In genomic region chr15:93837450-93837849, GRCh38 we compare ENCODE assay signal across 20 cellular contexts.
DNase-seq lines count a peak whose midpoint lies in the region; ATAC-seq and TF ChIP-seq lines count a peak whose summit lies in the region.
"Had no signal": no experiment of that assay in that cellular context is flagged by ENCODE, and none has a peak within 500 bp of the region (broad histone marks: within the 10 kb centered on the region; RNA-seq: fewer than 3 reads in every experiment).

No MANE protein-coding gene starts in this region.

- no peak overlapping the region for H3K4me2 ChIP-seq in H9 (ENCODE audit: insufficient read depth, insufficient read length, low read length)
- no peak overlapping the region for H3K4me2 ChIP-seq in neuronal stem cell (ENCODE audit: insufficient read depth, low read length, poor library complexity, severe bottlenecking)
- H3K4me2 ChIP-seq: A549 had no signal

- H4K20me1 ChIP-seq in H9 (ENCODE audit: control insufficient read depth, insufficient read depth, insufficient read length), result no peaks in the 10 kb centered on the region

- H3K9me3 Mint-ChIP-seq in H9 (peaks cover 3 to 4% of the 10 kb centered on the region in 2 experiments; a peak in 3 of 5 replicates), WTC11 (peaks cover 29% of the 10 kb centered on the region)

- peak overlapping the region in 2 of 3 experiments; percentile 73 to 80; a peak in 5 of 7 replicates for H3K27ac Mint-ChIP-seq in H9
- H3K27ac Mint-ChIP-seq in WTC11, result peak overlapping the region; percentile 96

- no peak overlapping the region for H2BK20ac ChIP-seq in H9 (ENCODE audit: low read depth, low read length, poor library complexity, severe bottlenecking)

- intact Hi-C loops in esophagus squamous epithelium (cut with DNase I), result no loop called here
- intact Hi-C loops in dorsolateral prefrontal cortex (cut with DNase I), result no loop called here

- H4K8ac ChIP-seq in H9 (replicated peaks; ENCODE audit: insufficient read length, low read depth, low read length) (no peak overlapping the region), neuronal stem cell (ENCODE audit: low read depth, low read length) (no peak overlapping the region)

- H3K23ac ChIP-seq in H9 (ENCODE audit: insufficient read length, low read depth, low read length) (no peak overlapping the region), neuronal stem cell (ENCODE audit: low read depth, low read length, poor library complexity) (no peak overlapping the region)

- peak overlapping the region; percentile 40 for H2AFZ ChIP-seq in H9 (ENCODE audit: low read length)
- H2AFZ ChIP-seq in neuronal stem cell (ENCODE audit: low read length), result peak overlapping the region; percentile 1

- H3K79me1 ChIP-seq in H9 (ENCODE audit: insufficient read depth, low read depth, low read length, poor library complexity, severe bottlenecking), result no peaks in the 10 kb centered on the region
- H3K79me1 ChIP-seq in neuronal stem cell (ENCODE audit: low read depth, low read length), result no peaks in the 10 kb centered on the region

- H3K36me3 ChIP-seq in esophagus squamous epithelium (no peaks in the 10 kb centered on the region), neuronal stem cell (replicated peaks in 1 of 2; ENCODE audit: control insufficient read depth in 2 of 2, insufficient read depth in 2 of 2, low read length in 2 of 2) (no peaks in the 10 kb centered on the region)
- H3K36me3 ChIP-seq: SJCRH30 had no signal

- H2AK5ac ChIP-seq in H9 (ENCODE audit: insufficient read length, low read length) (no peak overlapping the region), neuronal stem cell (ENCODE audit: low read depth, low read length) (no peak overlapping the region)

- H2BK15ac ChIP-seq in H9 (ENCODE audit: low read depth, low read length) (no peak overlapping the region), neuronal stem cell (ENCODE audit: low read length) (no peak overlapping the region)

- peaks cover 2% of the 10 kb centered on the region; the same call in 1 of the 2 replicates for H3K27me3 Mint-ChIP-seq in H9 (ENCODE audit: low read depth)
- H3K27me3 Mint-ChIP-seq in WTC11 (ENCODE audit: low read depth), result peaks cover 4% of the 10 kb centered on the region; the same call in 1 of the 2 replicates

- H2BK12ac ChIP-seq in H9 (ENCODE audit: insufficient read length, low read depth, low read length) (peak overlapping the region; percentile 79), neuronal stem cell (ENCODE audit: low read length) (no peak overlapping the region)

- no peaks in the 10 kb centered on the region for H3K9me3 ChIP-seq in H9 (ENCODE audit: control insufficient read depth, low read depth, low read length)
- H3K9me3 ChIP-seq in esophagus squamous epithelium, result no peaks in the 10 kb centered on the region
- no peaks in the 10 kb centered on the region for H3K9me3 ChIP-seq in neuronal stem cell (replicated peaks in 1 of 2; ENCODE audit: control insufficient read depth in 2 of 2, insufficient read depth in 1 of 2, low read depth in 1 of 2, low read length in 2 of 2)
- H3K9me3 ChIP-seq: A549 had no signal

- H3K9ac ChIP-seq in H9 (ENCODE audit: extremely low read depth, insufficient read length, low read length), result no peak overlapping the region
- H3K9ac ChIP-seq in neuronal stem cell (ENCODE audit: low read depth, low read length, poor library complexity), result no peak overlapping the region

- H3K4me1 Mint-ChIP-seq in H9, result peaks cover 25 to 28% of the 10 kb centered on the region in 2 experiments
- peaks cover 29% of the 10 kb centered on the region for H3K4me1 Mint-ChIP-seq in WTC11

- no peak overlapping the region for H3K56ac ChIP-seq in H9 (ENCODE audit: insufficient read length, low read depth, low read length)

- H3K4me3 Mint-ChIP-seq in H9, result no peak overlapping the region
- H3K4me3 Mint-ChIP-seq in WTC11, result no peak overlapping the region

- WGBS in H9 (ENCODE audit: extremely low coverage, insufficient read length, low lambda C conversion rate), result no CpG with 5 or more reads among the region's 3 CpGs
- WGBS in esophagus squamous epithelium, 2 donors, result 34 to 58% methylated on average over 3 of the region's 3 CpGs
- no CpG with 5 or more reads among the region's 3 CpGs for WGBS in neuronal stem cell (ENCODE audit: extremely low coverage in 2 of 2, insufficient read length in 2 of 2, insufficient replicate concordance in 1 of 2), 2 donors

- no peak overlapping the region for H3K27ac ChIP-seq in H9 (ENCODE audit: insufficient read length, low read depth, low read length)
- peak overlapping the region; percentile 75 to 84 (median 80) for H3K27ac ChIP-seq in esophagus squamous epithelium
- no peak overlapping the region for H3K27ac ChIP-seq in neuronal stem cell (replicated peaks; ENCODE audit: low read length)
- no peak overlapping the region for H3K27ac ChIP-seq in dorsolateral prefrontal cortex
- H3K27ac ChIP-seq: A549, SJCRH30 had no signal

- H3K14ac ChIP-seq in H9 (ENCODE audit: insufficient read depth, low read length) (no peak overlapping the region), neuronal stem cell (ENCODE audit: low read length) (no peak overlapping the region)

- H4K91ac ChIP-seq in H9 (ENCODE audit: insufficient read length, low read depth, low read length), result no peak overlapping the region
- no peak overlapping the region for H4K91ac ChIP-seq in neuronal stem cell (ENCODE audit: low read depth, low read length, poor library complexity)

- H3K18ac ChIP-seq in H9 (ENCODE audit: insufficient read length, low read depth, low read length) (no peak overlapping the region), neuronal stem cell (ENCODE audit: low read length) (no peak overlapping the region)

- H2BK5ac ChIP-seq in H9 (ENCODE audit: insufficient read length, low read length) (no peak overlapping the region), neuronal stem cell (ENCODE audit: low read length) (no peak overlapping the region)

- no peak for TF ChIP-seq POLR2A in esophagus squamous epithelium (IDR thresholded peaks at IDR 0.05)

- H3K23me2 ChIP-seq in H9 (ENCODE audit: insufficient read length, low read depth, low read length, poor library complexity, severe bottlenecking), result no peaks in the 10 kb centered on the region

- no peak for DNase-seq in H9
- DNase-seq in WTC11 (ENCODE audit: low spot score), result no peak
- no peak for DNase-seq in esophagus squamous epithelium (lab: John Stamatoyannopoulos, UW)
- no peak for DNase-seq in neuronal stem cell (ENCODE audit: low spot score)
- DNase-seq in dorsolateral prefrontal cortex, result no peak
- DNase-seq in NCI-H1092 (lab: John Stamatoyannopoulos, UW), result no peak
- no peak for DNase-seq in NK-92 treated with Interleukin-12 subunit alpha and Interleukin-12 subunit beta, amount 100 ng/mL, for 24 hours (lab: John Stamatoyannopoulos, UW)
- DNase-seq: C1 segment of cervical spinal cord, DND-41, GDM1, IMR-90, Karpas-422, MM.1S, NCI-H1105, NCI-H187, NCI-H345, RPMI8226, SJCRH30 had no signal

- TF ChIP-seq CTCF in H9 (conservative IDR thresholded peaks at IDR 0.05) (no peak), WTC11 (IDR thresholded peaks at IDR 0.05) (no peak), esophagus squamous epithelium (IDR thresholded peaks at IDR 0.05) (no peak), dorsolateral prefrontal cortex (IDR thresholded peaks at IDR 0.05 in 54 of 56, conservative IDR thresholded peaks at IDR 0.05 in 2 of 56; ENCODE audit: low read depth in 1 of 56, partially characterized antibody in 56 of 56) (no peak)

- H3T11ph ChIP-seq in H9 (ENCODE audit: low read length), result no peak overlapping the region

- no peaks in the 10 kb centered on the region for H3K79me2 ChIP-seq in H9 (ENCODE audit: insufficient read depth, low read length)

- no peak overlapping the region for H3K4ac ChIP-seq in H9 (ENCODE audit: low read depth, low read length)
- H3K4ac ChIP-seq in neuronal stem cell (ENCODE audit: low read length), result no peak overlapping the region

- H3K27me3 ChIP-seq in H9 (ENCODE audit: insufficient read depth, low read length) (no peaks in the 10 kb centered on the region), esophagus squamous epithelium (no peaks in the 10 kb centered on the region), neuronal stem cell (ENCODE audit: control insufficient read depth in 3 of 3, insufficient read depth in 3 of 3, low read depth in 1 of 3, low read length in 3 of 3) (no peaks in the 10 kb centered on the region), dorsolateral prefrontal cortex (no peaks in the 10 kb centered on the region)
- H3K27me3 ChIP-seq: SJCRH30 had no signal

- peak; percentile 43; the same call in 1 of the 2 replicates for ATAC-seq in WTC11
- ATAC-seq: A549, GM12878 had no signal

- no peak overlapping the region for H2BK120ac ChIP-seq in H9 (ENCODE audit: low read depth, low read length, poor library complexity, severe bottlenecking)
- no peak overlapping the region for H2BK120ac ChIP-seq in neuronal stem cell (ENCODE audit: low read depth, low read length)

- H3K36me3 Mint-ChIP-seq in H9 (ENCODE audit: insufficient read depth in 1 of 3, low read depth in 3 of 3) (peaks cover 0 to 5% (median 0%) of the 10 kb centered on the region in 3 experiments; a peak in 3 of 7 replicates), WTC11 (peaks cover 6% of the 10 kb centered on the region)

- H3K4me1 ChIP-seq in H9 (ENCODE audit: insufficient read depth, low read length), result peaks cover 5% of the 10 kb centered on the region; the same call in 1 of the 2 replicates
- peaks cover 0 to 31% (median 4%) of the 10 kb centered on the region in 3 donors for H3K4me1 ChIP-seq in esophagus squamous epithelium
- H3K4me1 ChIP-seq in neuronal stem cell (ENCODE audit: control insufficient read depth in 2 of 2, insufficient read depth in 1 of 2, low read depth in 1 of 2, low read length in 2 of 2), result peaks cover 1 to 3% of the 10 kb centered on the region in 2 donors
- H3K4me1 ChIP-seq: A549, SJCRH30 had no signal

- H4K5ac ChIP-seq in H9 (ENCODE audit: insufficient read length, low read depth, low read length), result no peak overlapping the region

- CTCF ChIA-PET in WTC11 (lab: Charles Lee), result interaction anchor here (1.5 kb wide), 1 partner anchor 138 kb away, joined by 4 read pairs; no protein-coding TSS in a partner anchor

- H3K4me3 ChIP-seq in esophagus squamous epithelium, result no peak overlapping the region
- H3K4me3 ChIP-seq in neuronal stem cell (ENCODE audit: low read length in 2 of 2), result no peak overlapping the region
- H3K4me3 ChIP-seq in dorsolateral prefrontal cortex, result no peak overlapping the region
- H3K4me3 ChIP-seq: A549, GM12878, SJCRH30 had no signal

- POLR2A ChIA-PET in WTC11 (lab: Charles Lee), result no interaction called here

TF ChIP-seq in WTC11, 78 proteins besides CTCF, POLR2A, EP300 and RAD21 (continues in another document):
- TF ChIP-seq, protein P1, sequence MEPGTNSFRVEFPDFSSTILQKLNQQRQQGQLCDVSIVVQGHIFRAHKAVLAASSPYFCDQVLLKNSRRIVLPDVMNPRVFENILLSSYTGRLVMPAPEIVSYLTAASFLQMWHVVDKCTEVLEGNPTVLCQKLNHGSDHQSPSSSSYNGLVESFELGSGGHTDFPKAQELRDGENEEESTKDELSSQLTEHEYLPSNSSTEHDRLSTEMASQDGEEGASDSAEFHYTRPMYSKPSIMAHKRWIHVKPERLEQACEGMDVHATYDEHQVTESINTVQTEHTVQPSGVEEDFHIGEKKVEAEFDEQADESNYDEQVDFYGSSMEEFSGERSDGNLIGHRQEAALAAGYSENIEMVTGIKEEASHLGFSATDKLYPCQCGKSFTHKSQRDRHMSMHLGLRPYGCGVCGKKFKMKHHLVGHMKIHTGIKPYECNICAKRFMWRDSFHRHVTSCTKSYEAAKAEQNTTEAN (CRISPR knock-in tag; IDR thresholded peaks at IDR 0.05), result no peak
- no peak for TF ChIP-seq FOXJ3 (CRISPR knock-in tag; IDR thresholded peaks at IDR 0.05; ENCODE audit: borderline replicate concordance)

Comparison
In these comparisons a context has a peak if more than half of its experiments do, and no peak if none do; other contexts are left out.
1. H3K27ac ChIP-seq: peak in esophagus squamous epithelium (4 of 4); none in H9 (single experiment), neuronal stem cell (single experiment) and dorsolateral prefrontal cortex (0 of 59).